Comparison of ENCODE assay signal across 11 cellular contexts in genomic region chr3:129723558-129724324, GRCh38.
DNase-seq lines count a peak whose midpoint lies in the region; ATAC-seq and TF ChIP-seq lines count a peak whose summit lies in the region.
"Had no signal": no experiment of that assay in that cellular context is flagged by ENCODE, and none has a peak within 500 bp of the region (broad histone marks: within the 10 kb centered on the region; RNA-seq: fewer than 3 reads in every experiment).

No MANE protein-coding gene starts in this region.

- ATAC-seq in gastroesophageal sphincter = peak; percentile 97
- ATAC-seq: activated CD8-positive, alpha-beta T cell treated with anti-CD3 and anti-CD28 coated beads for 36 hours had no signal

- H3K4me1 Mint-ChIP-seq in osteocyte (ENCODE audit: unreplicated experiment) = peaks cover 22% of the 10 kb centered on the region

- no peak for TF ChIP-seq POLR2A in gastroesophageal sphincter (IDR thresholded peaks at IDR 0.05)

- peaks cover 4% of the 10 kb centered on the region for H3K36me3 Mint-ChIP-seq in osteocyte (ENCODE audit: unreplicated experiment)

- H3K27me3 ChIP-seq in SK-N-SH (ENCODE audit: insufficient read depth) = no peaks in the 10 kb centered on the region
- H3K27me3 ChIP-seq in gastroesophageal sphincter = no peaks in the 10 kb centered on the region
- no peaks in the 10 kb centered on the region for H3K27me3 ChIP-seq in H7 (ENCODE audit: control insufficient read depth, insufficient read depth, low read length)

- H3K36me3 ChIP-seq in SK-N-SH (replicated peaks in 1 of 2; ENCODE audit: control insufficient read depth in 1 of 2, insufficient read depth in 2 of 2, low read length in 1 of 2) = no peaks in the 10 kb centered on the region
- no peaks in the 10 kb centered on the region for H3K36me3 ChIP-seq in gastroesophageal sphincter
- no peaks in the 10 kb centered on the region for H3K36me3 ChIP-seq in H7 (replicated peaks; ENCODE audit: control insufficient read depth, insufficient read depth, low read length)

- H3K4me1 ChIP-seq in SK-N-SH (ENCODE audit: control insufficient read depth in 1 of 2, insufficient read depth in 2 of 2, low read depth in 1 of 2, low read length in 1 of 2) (peaks cover 13 to 18% of the 10 kb centered on the region in 2 experiments; a peak in 3 of 4 replicates), gastroesophageal sphincter (peaks cover 0 to 41% (median 9%) of the 10 kb centered on the region in 3 donors)

- in situ Hi-C loops in GM13976 (cut with MboI; ENCODE audit: low sequenced_read_pairs, unreplicated experiment) = no loop called here

- H4K20me1 ChIP-seq in SK-N-SH (ENCODE audit: insufficient read depth) = no peaks in the 10 kb centered on the region

- H3K9ac ChIP-seq in SK-N-SH = no peak overlapping the region

- 69% methylated on average over 6 of the region's 6 CpGs for WGBS in SK-N-SH (ENCODE audit: low lambda C conversion rate)
- WGBS in gastroesophageal sphincter (ENCODE audit: low coverage in 1 of 2), 2 donors = 33 to 34% methylated on average over 4 to 6 of the region's 6 CpGs

- no peaks in the 10 kb centered on the region for H3F3A ChIP-seq in SK-N-SH (replicated peaks; ENCODE audit: insufficient read depth)

- H2AFZ ChIP-seq in SK-N-SH (ENCODE audit: low read depth) = no peak overlapping the region

- TF ChIP-seq CTCF in SK-N-SH (IDR thresholded peaks at IDR 0.05) (no peak), gastroesophageal sphincter (IDR thresholded peaks at IDR 0.05) (no peak), osteocyte (IDR thresholded peaks at IDR 0.05) (no peak), GM13976 (IDR thresholded peaks at IDR 0.05; ENCODE audit: borderline replicate concordance, control extremely low read depth, extremely low read depth, insufficient read depth, missing control alignments) (no peak)

- H3K9me2 ChIP-seq in SK-N-SH = no peaks in the 10 kb centered on the region

- H3K4me3 Mint-ChIP-seq in osteocyte (ENCODE audit: unreplicated experiment) = peak overlapping the region; percentile 24
- H3K4me3 Mint-ChIP-seq: activated CD8-positive, alpha-beta T cell treated with anti-CD3 and anti-CD28 coated beads for 36 hours; CD4-positive, alpha-beta T cell had no signal

- no peak overlapping the region for H3K4me2 ChIP-seq in SK-N-SH

- H3K9me3 ChIP-seq in SK-N-SH (no peaks in the 10 kb centered on the region), gastroesophageal sphincter (no peaks in the 10 kb centered on the region)

- peak overlapping the region; percentile 40 to 49; a peak in 3 of 4 replicates for H3K27ac ChIP-seq in SK-N-SH (ENCODE audit: low read depth in 2 of 2, low read length in 1 of 2)
- H3K27ac ChIP-seq in gastroesophageal sphincter = peak overlapping the region; percentile 30 to 66 (median 50)

- DNase-seq in AG08396 (ENCODE audit: low spot score) (peak; percentile 66), SK-N-SH (no peak), osteocyte (ENCODE audit: extremely low spot score, unreplicated experiment) (no peak), islet precursor cell (no peak), H7 (no peak), GM13976 (ENCODE audit: low spot score) (no peak), NCI-H146 (lab: John Stamatoyannopoulos, UW) (no peak)
- DNase-seq: activated CD8-positive, alpha-beta T cell treated with anti-CD3 and anti-CD28 coated beads for 36 hours; CD4-positive, alpha-beta T cell; NCI-H1092 had no signal

- H3K79me2 ChIP-seq in SK-N-SH (ENCODE audit: insufficient read depth) = no peaks in the 10 kb centered on the region

- peak overlapping the region; percentile 88 for H3K27ac Mint-ChIP-seq in osteocyte (ENCODE audit: unreplicated experiment)
- H3K27ac Mint-ChIP-seq: activated CD8-positive, alpha-beta T cell treated with anti-CD3 and anti-CD28 coated beads for 36 hours; CD4-positive, alpha-beta T cell had no signal

- no peaks in the 10 kb centered on the region for H3K27me3 Mint-ChIP-seq in osteocyte (ENCODE audit: unreplicated experiment)
- H3K27me3 Mint-ChIP-seq: activated CD8-positive, alpha-beta T cell treated with anti-CD3 and anti-CD28 coated beads for 36 hours; CD4-positive, alpha-beta T cell had no signal

- CTCF ChIA-PET in SK-N-SH (lab: Yijun Ruan, JAX) = interaction anchor here (0.9 to 1.5 kb wide), 2 partner anchors 20 to 101 kb away, joined by 3 to 5 read pairs; no protein-coding TSS in a partner anchor

- no peak for TF ChIP-seq EP300 in SK-N-SH (IDR thresholded peaks at IDR 0.05; ENCODE audit: borderline replicate concordance in 1 of 2, low read depth in 1 of 2, low read length in 1 of 2)
- TF ChIP-seq EP300 in gastroesophageal sphincter (IDR thresholded peaks at IDR 0.05) = no peak

- H3K9me3 Mint-ChIP-seq in osteocyte (ENCODE audit: unreplicated experiment) = peaks cover 3% of the 10 kb centered on the region
- H3K9me3 Mint-ChIP-seq: activated CD8-positive, alpha-beta T cell treated with anti-CD3 and anti-CD28 coated beads for 36 hours; CD4-positive, alpha-beta T cell had no signal

- TF ChIP-seq RAD21 in SK-N-SH (IDR thresholded peaks at IDR 0.05; ENCODE audit: low read length) = no peak

- POLR2A ChIA-PET in SK-N-SH (lab: Yijun Ruan, JAX) = no interaction called here

- H3K4me3 ChIP-seq in SK-N-SH (ENCODE audit: low read depth in 2 of 2, low read length in 1 of 2) (no peak overlapping the region), gastroesophageal sphincter (peak overlapping the region in 1 of 2 donors; percentile 15), H7 (ENCODE audit: insufficient read depth, low read depth, low read length) (no peak overlapping the region)

TF ChIP-seq in SK-N-SH, 30 proteins besides CTCF, POLR2A, EP300 and RAD21:
- 0 out of 2 replicates have a peak, but pooled peaks have one; percentile 13 for TF ChIP-seq SIN3A (IDR thresholded peaks at IDR 0.05; ENCODE audit: borderline replicate concordance, low read depth, low read length)
- TF ChIP-seq NFIC (IDR thresholded peaks at IDR 0.05; ENCODE audit: borderline replicate concordance) = peak; percentile 13; the same call in 1 of the 2 replicates
- no peak for TF ChIP-seq POLR2AphosphoS5 (IDR thresholded peaks at IDR 0.05; ENCODE audit: low read depth, low read length)
